ENCODE assay signal across 19 cellular contexts in genomic region chr6:18187701-18188100, GRCh38.
"Had no signal": no experiment of that assay in that cellular context is flagged by ENCODE, and none has a peak within 500 bp of the region (broad histone marks: within the 10 kb centered on the region; RNA-seq: fewer than 3 reads in every experiment).

No MANE protein-coding gene starts in this region.

- H3K4me3 ChIP-seq: heart left ventricle, mucosa of descending colon, pancreas, tibial artery, upper lobe of right lung, vagina had no signal

- H3K4me1 ChIP-seq: pancreas, vagina had no signal

- H3K27me3 ChIP-seq: heart left ventricle, pancreas, tibial artery, upper lobe of right lung, vagina had no signal

- H3K27me3 Mint-ChIP-seq: naive thymus-derived CD8-positive, alpha-beta T cell; progenitor cell of endocrine pancreas had no signal

- H3K9me3 ChIP-seq: heart left ventricle, mucosa of descending colon, pancreas, tibial artery, upper lobe of right lung, vagina had no signal

- DNase-seq: effector memory CD4-positive, alpha-beta T cell; heart left ventricle; hippocampal formation; kidney glomerular epithelial cell; mammary epithelial cell; mucosa of descending colon; naive thymus-derived CD8-positive, alpha-beta T cell; nucleus accumbens; right cardiac atrium; small intestine; stimulated activated CD4-positive, alpha-beta T cell treated with anti-CD3 and anti-CD28 coated beads, Interleukin-12 subunit alpha, Interleukin-12 subunit beta, amount 100 ng/mL, for 4 hours; stimulated activated naive CD4-positive, alpha-beta T cell treated with Interleukin-2 at 50 U/mL for 16 hours; tibial artery; upper lobe of right lung had no signal

- H3K4me3 Mint-ChIP-seq: naive thymus-derived CD8-positive, alpha-beta T cell; neural crest cell had no signal

- H3K9me3 Mint-ChIP-seq: naive thymus-derived CD8-positive, alpha-beta T cell; neural crest cell had no signal

- H3K27ac Mint-ChIP-seq: progenitor cell of endocrine pancreas had no signal

- H3K27ac ChIP-seq: pancreas, tibial artery, upper lobe of right lung, vagina had no signal

- ATAC-seq: esophagus mucosa; mucosa of descending colon; naive thymus-derived CD8-positive, alpha-beta T cell; pancreas; right cardiac atrium; upper lobe of right lung had no signal

- H3K36me3 ChIP-seq: upper lobe of right lung had no signal
